ENCODE assay signal across 8 cellular contexts in genomic region chr6:53547815-53548496, GRCh38. TPM values are rescaled to one million over a fixed set of nuclear protein-coding genes. Genes with fewer than 3 reads are reported as not detected.
A peak's percentile ranks its signal among the peaks of the same experiment; 100 is the strongest.
DNase-seq lines count a peak whose midpoint lies in the region; ATAC-seq and TF ChIP-seq lines count a peak whose summit lies in the region.

No MANE protein-coding gene starts in this region.

- in situ Hi-C loops in KBM-7 (cut with MboI; ENCODE audit: low pct_unique_long_range_greater_than_20kb, low sequenced_read_pairs): no loop called here

- POLR2A ChIA-PET in PC-9 (lab: Charles Lee; ENCODE audit: unreplicated experiment): interaction anchor here (0.6 to 0.8 kb wide), 2 partner anchors 68 to 248 kb away, joined by 4 to 6 read pairs; no protein-coding TSS in a partner anchor

- peaks cover 9% of the 10 kb centered on the region; the same call in 1 of the 2 replicates for H3K36me3 ChIP-seq in PC-9 (ENCODE audit: low read depth)
- no peaks in the 10 kb centered on the region for H3K36me3 ChIP-seq in esophagus squamous epithelium

- peaks cover 27% of the 10 kb centered on the region; the same call in 1 of the 2 replicates for H3F3A ChIP-seq in PC-9 (ENCODE audit: insufficient read depth, low read depth)

- DNase-seq in DMS53 (lab: John Stamatoyannopoulos, UW) (peak; percentile 99), KBM-7 (peak; percentile 95), PC-9 (peak; percentile 92 to 98), esophagus squamous epithelium (lab: John Stamatoyannopoulos, UW) (peak; percentile 79), myocyte (ENCODE audit: low read depth) (peak; percentile 96)
- DNase-seq in activated T-cell treated with anti-CD3 and anti-CD28 coated beads, Interleukin-2, amount 50 U/mL, for 48 hours: peak; percentile 93 to 95
- DNase-seq in stimulated activated CD8-positive, alpha-beta memory T cell treated with anti-CD3 and anti-CD28 coated beads, Interleukin-7, amount 100 ng/mL, for 4 hours (ENCODE audit: low read depth in 2 of 2): peak; percentile 91 to 95

- H3K9me3 ChIP-seq in PC-9 (ENCODE audit: insufficient read depth, low read depth) (no peaks in the 10 kb centered on the region; the same call in 1 of the 2 replicates), esophagus squamous epithelium (no peaks in the 10 kb centered on the region)

- CTCF ChIA-PET in PC-9 (lab: Charles Lee): interaction anchor here (0.6 kb wide), 2 partner anchors 64 to 554 kb away, joined by 3 to 4 read pairs; no protein-coding TSS in a partner anchor

- ATAC-seq in GM21717 (IDR thresholded peaks at IDR 0.05; ENCODE audit: unreplicated experiment): peak; percentile 79

- 5 to 7% methylated on average over 9 to 13 of the region's 57 CpGs for WGBS in esophagus squamous epithelium, 2 donors

- peaks cover 13% of the 10 kb centered on the region for H4K20me1 ChIP-seq in PC-9 (ENCODE audit: insufficient read depth)

- no peaks in the 10 kb centered on the region for H3K9me2 ChIP-seq in PC-9 (ENCODE audit: insufficient read depth)

- intact Hi-C loops in PC-9 (cut with micrococcal nuclease; ENCODE audit: unreplicated experiment): loop anchor here (1.0 to 5.0 kb wide), 4 partner anchors 55 to 244 kb away; no protein-coding TSS in a partner anchor
- intact Hi-C loops in esophagus squamous epithelium (cut with DNase I): loop anchor here (2.0 kb wide), 1 partner anchor 99 kb away; no protein-coding TSS in a partner anchor

- H3K4me1 ChIP-seq in PC-9 (replicated peaks; ENCODE audit: insufficient read depth) (peaks cover 25% of the 10 kb centered on the region), esophagus squamous epithelium (peaks cover 12 to 48% (median 25%) of the 10 kb centered on the region in 3 donors)

- TF ChIP-seq CTCF in PC-9 (conservative IDR thresholded peaks at IDR 0.05): no peak
- TF ChIP-seq CTCF in esophagus squamous epithelium (IDR thresholded peaks at IDR 0.05): peak in 2 of 6 experiments; percentile 13 to 62

- peak overlapping the region; percentile 86 for H2AFZ ChIP-seq in PC-9

- TF ChIP-seq POLR2A in esophagus squamous epithelium (IDR thresholded peaks at IDR 0.05): peak in 3 of 4 donors; percentile 35 to 82 (median 36)

- no peaks in the 10 kb centered on the region for H3K27me3 ChIP-seq in PC-9 (ENCODE audit: insufficient read depth, low read depth)
- no peaks in the 10 kb centered on the region for H3K27me3 ChIP-seq in esophagus squamous epithelium

- peak overlapping the region; percentile 98 for H3K4me2 ChIP-seq in PC-9

- peak overlapping the region; percentile 96 for H3K27ac ChIP-seq in PC-9
- H3K27ac ChIP-seq in esophagus squamous epithelium: peak overlapping the region; percentile 82 to 93 (median 91)

- H3K79me2 ChIP-seq in PC-9 (ENCODE audit: low read depth): peaks cover 43% of the 10 kb centered on the region

- H3K4me3 ChIP-seq in PC-9 (peak overlapping the region; percentile 96), esophagus squamous epithelium (peak overlapping the region; percentile 43 to 84 (median 67))

- BruUV-seq in PC-9 (replicated peaks; lab: Mats Ljungman, UMichigan): no TSS peak

RNA-seq across cellular contexts. Expression of gene GCLC, which starts 3.1 kb away (rescaled TPM):
- 213 and 254 TPM in 2 replicates for total RNA-seq in PC-9 (2021)
- 100 to 1,000 TPM in 2 of 4 donors, 10 to 100 TPM in 2; 71.0 to 121 (median 105) TPM for total RNA-seq in esophagus squamous epithelium
- total RNA-seq in myocyte: 5.5 and 7.8 TPM in 2 replicates
- polyA plus RNA-seq in myocyte (2012): 6.8 TPM

Comparison
In these comparisons a context has a peak if more than half of its experiments do, and no peak if none do; other contexts are left out.
1. Peak in every context shown above with its lines: DNase-seq, ATAC-seq, H3K4me3 ChIP-seq and H3K27ac ChIP-seq.